Comparison of ENCODE assay signal across 8 cellular contexts in the genomic region with DNA sequence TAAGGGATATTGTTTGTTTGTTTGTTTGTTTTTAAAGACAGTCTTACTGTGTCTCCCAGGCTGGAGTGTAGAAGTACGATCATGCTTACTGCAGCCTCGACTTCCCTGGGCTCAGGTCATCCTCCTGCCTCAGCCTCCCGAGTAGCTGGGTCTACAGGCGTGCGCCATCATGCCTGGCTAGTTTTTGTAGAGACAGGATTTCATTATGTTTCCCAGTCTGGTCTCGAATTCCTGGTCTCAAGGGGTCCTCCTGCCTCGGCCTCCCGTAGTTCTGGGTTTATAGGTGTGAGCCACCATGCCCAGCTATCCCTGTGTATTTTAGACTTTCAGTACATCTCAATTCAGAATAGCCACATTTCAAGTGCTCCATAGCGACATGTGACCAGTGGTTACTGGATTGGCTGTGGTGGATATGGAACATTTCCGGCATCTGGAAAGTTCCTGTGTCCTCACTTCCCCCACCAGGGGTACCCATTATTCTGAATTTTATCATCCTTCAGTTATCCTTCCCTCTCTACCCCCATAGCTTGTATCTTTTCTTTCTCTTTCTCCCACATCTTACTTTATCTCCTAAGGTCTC.
DNase-seq lines count a peak whose midpoint lies in the region; ATAC-seq and TF ChIP-seq lines count a peak whose summit lies in the region.

No MANE protein-coding gene starts in this region.

- no peaks in the 10 kb centered on the region for H4K20me1 ChIP-seq in Karpas-422 (ENCODE audit: insufficient read depth, low read depth, low read length)

- H3K27me3 Mint-ChIP-seq in brain, result peaks cover 9% of the 10 kb centered on the region

- H2AFZ ChIP-seq in Karpas-422 (ENCODE audit: low read length), result no peak overlapping the region
- H2AFZ ChIP-seq in neuron (ENCODE audit: low read depth, low read length), result peak overlapping the region; percentile 43

- H3K4me3 Mint-ChIP-seq in brain, result peak overlapping the region; percentile 60 to 94 (median 87)

- no peaks in the 10 kb centered on the region for H3K9me2 ChIP-seq in Karpas-422 (replicated peaks; ENCODE audit: insufficient read depth, low read length)

- TF ChIP-seq CTCF in brain (conservative IDR thresholded peaks at IDR 0.05), result no peak

- H3K9me3 ChIP-seq in Karpas-422 (ENCODE audit: low read length), result no peaks in the 10 kb centered on the region
- peaks cover 3% of the 10 kb centered on the region for H3K9me3 ChIP-seq in neuron (ENCODE audit: low read length)

- ATAC-seq in GM19463 (IDR thresholded peaks at IDR 0.05; ENCODE audit: unreplicated experiment) (no peak), GM19397 (IDR thresholded peaks at IDR 0.05; ENCODE audit: unreplicated experiment) (no peak), HG02610 (IDR thresholded peaks at IDR 0.05; ENCODE audit: unreplicated experiment) (no peak)

- H3K4me1 ChIP-seq in Karpas-422 (ENCODE audit: low read length) (peaks cover 22% of the 10 kb centered on the region), neuron (ENCODE audit: insufficient read depth, low read length) (peaks cover 10% of the 10 kb centered on the region)

- H3K27ac ChIP-seq in Karpas-422 (ENCODE audit: low read length), result no peak overlapping the region

- peaks cover 24% of the 10 kb centered on the region for H3K36me3 Mint-ChIP-seq in brain

- DNase-seq in NCI-H2227 (lab: John Stamatoyannopoulos, UW; ENCODE audit: unreplicated experiment) (peak; percentile 5), NCI-H2227 treated with DMSO at 0.1 percent for 48 hours (lab: John Stamatoyannopoulos, UW) (no peak), Karpas-422 (no peak)

- H3K4me1 Mint-ChIP-seq in brain, result peaks cover 35% of the 10 kb centered on the region

- H3K27ac Mint-ChIP-seq in brain, result peak overlapping the region; percentile 26 to 89 (median 65)

- H3K36me3 ChIP-seq in Karpas-422 (ENCODE audit: insufficient read depth, low read length), result no peaks in the 10 kb centered on the region
- H3K36me3 ChIP-seq in neuron (ENCODE audit: insufficient read depth, low read length), result no peaks in the 10 kb centered on the region

- no peaks in the 10 kb centered on the region for H3K9me3 Mint-ChIP-seq in brain

- H3K9ac ChIP-seq in Karpas-422 (ENCODE audit: low read length), result no peak overlapping the region

- H3K4me3 ChIP-seq in Karpas-422 (ENCODE audit: low read length) (peak overlapping the region; percentile 85; the same call in 1 of the 2 replicates), neuron (ENCODE audit: low read length) (peak overlapping the region; percentile 60)

- H3K27me3 ChIP-seq in Karpas-422 (ENCODE audit: low read length) (no peaks in the 10 kb centered on the region), neuron (ENCODE audit: insufficient read depth, low read length) (no peaks in the 10 kb centered on the region)

- H3K4me2 ChIP-seq in Karpas-422 (ENCODE audit: low read depth, low read length, poor library complexity, severe bottlenecking), result peak overlapping the region; percentile 97

- H3K79me2 ChIP-seq in Karpas-422 (ENCODE audit: low read length), result no peaks in the 10 kb centered on the region
